Comparison of ENCODE assay signal across 6 cellular contexts in genomic region chr3:39965461-39965860, GRCh38.
"Had no signal": no experiment of that assay in that cellular context is flagged by ENCODE, and none has a peak within 500 bp of the region (broad histone marks: within the 10 kb centered on the region; RNA-seq: fewer than 3 reads in every experiment).

No MANE protein-coding gene starts in this region.

- H3K9me3 Mint-ChIP-seq: GM23338 had no signal

- H3K4me2 ChIP-seq: GM23338 had no signal

- ATAC-seq: GM23338, HepG2 had no signal

- H3K4me3 Mint-ChIP-seq: GM23338, H9, IgD-negative memory B cell had no signal

- H3K27ac Mint-ChIP-seq: GM23338, H9, IgD-negative memory B cell had no signal

- H3K4me3 ChIP-seq: GM23338 had no signal

- DNase-seq: H9, HCEC 1CT had no signal

- H3K27ac ChIP-seq: HL-60 had no signal

- H2AFZ ChIP-seq: GM23338 had no signal
